ENCODE assay signal across 8 cellular contexts in the genomic region with DNA sequence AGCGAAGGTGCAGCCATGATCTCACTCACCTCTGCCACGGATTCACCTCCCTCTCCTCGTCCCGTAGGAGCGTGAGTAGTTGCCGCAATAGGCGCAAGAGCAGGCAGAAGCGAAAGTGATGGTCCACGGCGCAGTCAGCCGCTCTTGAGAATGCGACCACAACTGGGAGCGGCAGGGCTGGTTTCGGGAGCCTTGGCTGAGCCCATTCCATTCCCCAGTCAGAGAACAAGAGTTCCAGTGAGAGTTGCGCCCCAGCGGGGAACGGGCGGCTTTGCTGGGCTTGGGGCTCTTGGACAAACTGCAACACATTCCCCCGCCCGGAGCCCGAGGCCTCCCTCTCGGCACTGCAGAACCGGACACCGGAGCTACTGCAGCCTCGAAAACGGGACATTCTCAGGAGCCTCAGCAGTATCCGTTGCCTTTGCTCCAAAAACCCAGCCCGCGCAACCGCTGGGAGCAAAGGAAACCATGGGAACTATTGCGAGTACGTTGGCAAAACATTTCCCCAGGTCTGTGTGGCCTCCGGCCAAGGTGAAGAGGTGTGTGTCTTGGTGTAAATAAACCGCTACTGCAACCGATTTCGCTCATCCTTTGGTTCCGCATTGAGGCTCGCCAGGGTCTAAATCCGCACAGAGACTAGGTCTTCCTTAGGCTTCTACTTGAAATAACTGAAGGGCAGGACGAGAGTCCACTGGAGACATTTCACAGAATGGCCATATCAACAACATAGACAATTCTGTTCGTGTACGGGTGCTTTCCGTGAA. TPM values are rescaled to one million over a fixed set of nuclear protein-coding genes. Genes with fewer than 3 reads are reported as not detected.
DNase-seq lines count a peak whose midpoint lies in the region; TF ChIP-seq lines count a peak whose summit lies in the region.

No MANE protein-coding gene starts in this region.

- peak overlapping the region; percentile 93 for H3K4me3 Mint-ChIP-seq in activated naive CD4-positive, alpha-beta T cell treated with anti-CD3 and anti-CD28 coated beads, Interleukin-2, amount 10 ng/mL, durations not matched to agents 7 days and 5 days

- TF ChIP-seq EP300 in transverse colon (IDR thresholded peaks at IDR 0.05; ENCODE audit: low read depth), result no peak

- intact Hi-C loops in transverse colon (cut with DNase I; ENCODE audit: low total_unique reads), result no loop called here

- peak overlapping the region; percentile 86 for H3K27ac Mint-ChIP-seq in activated naive CD4-positive, alpha-beta T cell treated with anti-CD3 and anti-CD28 coated beads, Interleukin-2, amount 10 ng/mL, durations not matched to agents 7 days and 5 days

- TF ChIP-seq CTCF in transverse colon (IDR thresholded peaks at IDR 0.05), result no peak

- H3K36me3 Mint-ChIP-seq in activated naive CD4-positive, alpha-beta T cell treated with anti-CD3 and anti-CD28 coated beads, Interleukin-2, amount 10 ng/mL, durations not matched to agents 7 days and 5 days, result no peaks in the 10 kb centered on the region

- H3K27me3 ChIP-seq in H7 (ENCODE audit: control insufficient read depth, insufficient read depth, low read length) (no peaks in the 10 kb centered on the region; the same call in 1 of the 2 replicates), SJSA1 (replicated peaks) (no peaks in the 10 kb centered on the region), transverse colon (no peaks in the 10 kb centered on the region)

- no peaks in the 10 kb centered on the region for H3K9me3 Mint-ChIP-seq in activated naive CD4-positive, alpha-beta T cell treated with anti-CD3 and anti-CD28 coated beads, Interleukin-2, amount 10 ng/mL, durations not matched to agents 7 days and 5 days

- H3K36me3 ChIP-seq in H7 (replicated peaks; ENCODE audit: control insufficient read depth, insufficient read depth, low read length) (no peaks in the 10 kb centered on the region), SJSA1 (peaks cover 3% of the 10 kb centered on the region; the same call in 1 of the 2 replicates), transverse colon (no peaks in the 10 kb centered on the region)

- CTCF ChIA-PET in activated naive CD4-positive, alpha-beta T cell treated with anti-CD3 and anti-CD28 coated beads, Interleukin-2, amount 10 ng/mL, durations not matched to agents 7 days and 5 days (lab: Charles Lee), result no interaction called here

- H3K4me3 ChIP-seq in H7 (ENCODE audit: insufficient read depth, low read depth, low read length) (peak overlapping the region; percentile 79), SJSA1 (peak overlapping the region; percentile 65), transverse colon (peak overlapping the region; percentile 22 to 78 (median 57))

- peaks cover 33% of the 10 kb centered on the region for H3K4me1 Mint-ChIP-seq in activated naive CD4-positive, alpha-beta T cell treated with anti-CD3 and anti-CD28 coated beads, Interleukin-2, amount 10 ng/mL, durations not matched to agents 7 days and 5 days

- in situ Hi-C loops in transverse colon (cut with MboI; ENCODE audit: low pct_ligation_motif_present in 1 of 4, low pct_unique_long_range_greater_than_20kb in 1 of 4, low sequenced_read_pairs in 3 of 4), result no loop called here

- peaks cover 6% of the 10 kb centered on the region; the same call in 1 of the 2 replicates for H3K4me1 ChIP-seq in SJSA1 (replicated peaks)
- peaks cover 4 to 10% (median 5%) of the 10 kb centered on the region in 4 donors for H3K4me1 ChIP-seq in transverse colon

- no peaks in the 10 kb centered on the region for H3K27me3 Mint-ChIP-seq in activated naive CD4-positive, alpha-beta T cell treated with anti-CD3 and anti-CD28 coated beads, Interleukin-2, amount 10 ng/mL, durations not matched to agents 7 days and 5 days

- 33% methylated on average over 33 of the region's 43 CpGs; no CpG with 5 or more reads in 1 of the 2 donors for WGBS in transverse colon (ENCODE audit: low coverage in 1 of 2), 2 donors

- H3K27ac ChIP-seq in SJSA1 (peak overlapping the region; percentile 84), transverse colon (peak overlapping the region; percentile 86 to 96 (median 92))

- TF ChIP-seq POLR2A in transverse colon (IDR thresholded peaks at IDR 0.05), result peak; percentile 55

- DNase-seq in ELR (ENCODE audit: low read depth), result peak; percentile 82
- DNase-seq in H7, result peak; percentile 57
- peak; percentile 74 for DNase-seq in LoVo (ENCODE audit: low spot score)
- peak; percentile 61 to 67 for DNase-seq in SJSA1 (ENCODE audit: low read depth in 1 of 2, low spot score in 2 of 2)
- DNase-seq in activated naive CD4-positive, alpha-beta T cell treated with anti-CD3 and anti-CD28 coated beads, Interleukin-2, amount 10 ng/mL, durations not matched to agents 7 days and 5 days, result peak; percentile 69
- DNase-seq in glomerular visceral epithelial cell (ENCODE audit: extremely low spot score), result peak; percentile 78
- peak; percentile 26 for DNase-seq in occipital lobe (lab: John Stamatoyannopoulos, UW)
- peak; percentile 79 for DNase-seq in transverse colon

- no peaks in the 10 kb centered on the region for H3K9me3 ChIP-seq in SJSA1 (replicated peaks)
- H3K9me3 ChIP-seq in transverse colon, result no peaks in the 10 kb centered on the region

RNA-seq across cellular contexts. Expression of a gene that starts 5.7 kb away (rescaled TPM):
- total RNA-seq in H7 (2014; rRNA removed; shearing (Covaris generic)), result 12.8 and 13.6 TPM in 2 replicates
- total RNA-seq in SJSA1 (2014; rRNA removed; shearing (Covaris generic)), result 14.2 and 14.3 TPM in 2 replicates
- total RNA-seq in occipital lobe (50.5 TPM), transverse colon (10 to 100 TPM in 2 of 4 donors, 1 to 10 TPM in 2; 5.6 to 16.1 (median 10.0) TPM)

Comparison
In these comparisons a context has a peak if more than half of its experiments do, and no peak if none do; other contexts are left out.
1. Peak in every context shown above with its lines: DNase-seq, H3K4me3 ChIP-seq and H3K27ac ChIP-seq.
2. DNase-seq: peak in every context shown above with its lines; median percentile 82 in ELR; 79 in transverse colon; 78 in glomerular visceral epithelial cell; 74 in LoVo; 69 in activated naive CD4-positive, alpha-beta T cell treated with anti-CD3 and anti-CD28 coated beads, Interleukin-2, amount 10 ng/mL, durations not matched to agents 7 days and 5 days; 64 in SJSA1; 57 in H7; 26 in occipital lobe.